1 cellular context compared by ENCODE assay signal in the genomic region with DNA sequence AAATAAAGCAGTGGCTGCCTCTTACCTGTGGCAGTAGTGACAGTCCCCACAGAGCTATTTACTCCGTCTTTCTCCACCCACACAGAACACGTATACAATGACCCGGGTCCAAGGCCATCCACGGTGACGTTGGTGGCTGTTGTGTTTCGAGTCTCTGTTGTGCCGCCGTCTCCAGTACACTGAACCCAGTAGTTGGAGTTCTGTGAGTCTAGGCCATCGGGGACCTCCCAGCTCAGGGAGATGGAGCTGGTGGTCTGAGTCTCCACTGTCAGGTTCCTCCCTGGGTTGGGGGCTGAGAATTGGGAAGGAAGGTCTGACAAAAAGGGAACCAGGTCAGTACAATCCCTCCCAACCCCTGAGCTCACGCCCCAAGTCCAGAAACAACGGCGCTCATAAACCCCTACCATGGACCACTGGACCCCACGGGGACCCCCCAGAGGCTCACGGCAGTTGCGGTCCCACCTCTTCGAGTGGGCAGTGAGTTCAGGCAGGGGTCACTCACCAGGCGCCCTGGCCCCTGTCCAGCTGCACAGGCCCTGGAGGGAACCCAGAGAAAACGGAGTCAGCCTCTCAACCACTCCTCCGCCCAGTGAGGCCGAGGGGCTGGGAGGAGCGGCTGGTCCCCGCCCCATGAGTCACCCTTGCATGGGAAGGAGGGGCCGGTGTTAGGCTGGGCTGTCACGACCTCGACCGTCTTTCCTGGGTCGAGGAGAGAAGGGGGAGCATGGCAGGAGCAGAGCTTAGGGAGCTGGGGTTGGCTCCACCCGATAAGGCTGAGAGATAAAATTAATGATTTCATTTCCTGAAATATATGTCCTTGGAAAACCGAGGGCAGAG.
TF ChIP-seq lines count a peak whose summit lies in the region.

No MANE protein-coding gene starts in this region.

TF ChIP-seq in GM12878, 131 proteins besides CTCF, POLR2A, EP300 and RAD21:
- TF ChIP-seq, protein P1, sequence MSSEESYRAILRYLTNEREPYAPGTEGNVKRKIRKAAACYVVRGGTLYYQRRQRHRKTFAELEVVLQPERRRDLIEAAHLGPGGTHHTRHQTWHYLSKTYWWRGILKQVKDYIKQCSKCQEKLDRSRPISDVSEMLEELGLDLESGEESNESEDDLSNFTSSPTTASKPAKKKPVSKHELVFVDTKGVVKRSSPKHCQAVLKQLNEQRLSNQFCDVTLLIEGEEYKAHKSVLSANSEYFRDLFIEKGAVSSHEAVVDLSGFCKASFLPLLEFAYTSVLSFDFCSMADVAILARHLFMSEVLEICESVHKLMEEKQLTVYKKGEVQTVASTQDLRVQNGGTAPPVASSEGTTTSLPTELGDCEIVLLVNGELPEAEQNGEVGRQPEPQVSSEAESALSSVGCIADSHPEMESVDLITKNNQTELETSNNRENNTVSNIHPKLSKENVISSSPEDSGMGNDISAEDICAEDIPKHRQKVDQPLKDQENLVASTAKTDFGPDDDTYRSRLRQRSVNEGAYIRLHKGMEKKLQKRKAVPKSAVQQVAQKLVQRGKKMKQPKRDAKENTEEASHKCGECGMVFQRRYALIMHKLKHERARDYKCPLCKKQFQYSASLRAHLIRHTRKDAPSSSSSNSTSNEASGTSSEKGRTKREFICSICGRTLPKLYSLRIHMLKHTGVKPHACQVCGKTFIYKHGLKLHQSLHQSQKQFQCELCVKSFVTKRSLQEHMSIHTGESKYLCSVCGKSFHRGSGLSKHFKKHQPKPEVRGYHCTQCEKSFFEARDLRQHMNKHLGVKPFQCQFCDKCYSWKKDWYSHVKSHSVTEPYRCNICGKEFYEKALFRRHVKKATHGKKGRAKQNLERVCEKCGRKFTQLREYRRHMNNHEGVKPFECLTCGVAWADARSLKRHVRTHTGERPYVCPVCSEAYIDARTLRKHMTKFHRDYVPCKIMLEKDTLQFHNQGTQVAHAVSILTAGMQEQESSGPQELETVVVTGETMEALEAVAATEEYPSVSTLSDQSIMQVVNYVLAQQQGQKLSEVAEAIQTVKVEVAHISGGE (CRISPR knock-in tag; IDR thresholded peaks at IDR 0.05), result no peak
- TF ChIP-seq BCL11A (IDR thresholded peaks at IDR 0.05; ENCODE audit: low read depth, low read length), result no peak
TF ChIP-seq in GM12878: peak in this region for 0.
